11 cellular contexts compared by ENCODE assay signal in genomic region chr18:8800041-8800441, GRCh38.
DNase-seq lines count a peak whose midpoint lies in the region; ATAC-seq, FAIRE-seq and TF ChIP-seq lines count a peak whose summit lies in the region.
"Had no signal": no experiment of that assay in that cellular context is flagged by ENCODE, and none has a peak within 500 bp of the region (broad histone marks: within the 10 kb centered on the region; RNA-seq: fewer than 3 reads in every experiment).

No MANE protein-coding gene starts in this region.

- H3K9me3 ChIP-seq in esophagus muscularis mucosa, result no peaks in the 10 kb centered on the region
- H3K9me3 ChIP-seq in spleen, result no peaks in the 10 kb centered on the region

- peaks cover 6 to 65% (median 54%) of the 10 kb centered on the region in 4 donors for H3K4me1 ChIP-seq in esophagus muscularis mucosa
- no peaks in the 10 kb centered on the region for H3K4me1 ChIP-seq in spleen

- intact Hi-C loops in esophagus muscularis mucosa (cut with DNase I), result loop anchor here (10.0 kb wide), 1 partner anchor 155 kb away; no protein-coding TSS in a partner anchor
- intact Hi-C loops in spleen (cut with DNase I; ENCODE audit: low total_unique reads), result no loop called here

- TF ChIP-seq EP300 in esophagus muscularis mucosa (IDR thresholded peaks at IDR 0.05), result no peak

- H3K4me3 ChIP-seq in esophagus muscularis mucosa, result peak overlapping the region; percentile 17 to 42 (median 28)
- no peak overlapping the region for H3K4me3 ChIP-seq in spleen
- H3K4me3 ChIP-seq: GM12878 had no signal

- TF ChIP-seq POLR2A in esophagus muscularis mucosa (IDR thresholded peaks at IDR 0.05; ENCODE audit: low read depth), result no peak
- no peak for TF ChIP-seq POLR2A in spleen (IDR thresholded peaks at IDR 0.05)
- TF ChIP-seq POLR2A in GM12891 (IDR thresholded peaks at IDR 0.05; ENCODE audit: low read depth, low read length), result no peak

- ATAC-seq in HG03108 (IDR thresholded peaks at IDR 0.05; ENCODE audit: unreplicated experiment), result no peak
- ATAC-seq: GM12878 had no signal

- H3K36me3 ChIP-seq in esophagus muscularis mucosa, result peaks cover 0 to 15% (median 0%) of the 10 kb centered on the region in 4 donors
- no peaks in the 10 kb centered on the region for H3K36me3 ChIP-seq in spleen

- FAIRE-seq in GM12891 (lab: Jason Lieb, UNC), result no peak
- FAIRE-seq: GM12878, TTC549 had no signal

- no peak for TF ChIP-seq CTCF in esophagus muscularis mucosa (IDR thresholded peaks at IDR 0.05)
- no peak for TF ChIP-seq CTCF in spleen (IDR thresholded peaks at IDR 0.05 in 8 of 11, conservative IDR thresholded peaks at IDR 0.05 in 3 of 11)

- H3K27ac ChIP-seq in esophagus muscularis mucosa (replicated peaks in 1 of 4) (peak overlapping the region; percentile 84 to 93 (median 89)), spleen (no peak overlapping the region)

- DNase-seq in AG08396 (ENCODE audit: low spot score), result peak; percentile 65
- peak; percentile 83 to 95 for DNase-seq in NCI-H446 (lab: John Stamatoyannopoulos, UW)
- DNase-seq in esophagus muscularis mucosa (ENCODE audit: extremely low spot score), result no peak
- peak; percentile 34 for DNase-seq in occipital lobe (lab: John Stamatoyannopoulos, UW)
- DNase-seq in spleen, result no peak
- DNase-seq in GM12891 (ENCODE audit: insufficient read length, low spot score), result no peak
- DNase-seq in stimulated activated CD4-positive, alpha-beta T cell treated with anti-CD3 and anti-CD28 coated beads, Interleukin-2, amount 100 ng/mL, for 24 hours, result no peak
- DNase-seq: effector memory CD4-positive, alpha-beta T cell had no signal

- 54% methylated on average over 16 of the region's 16 CpGs for WGBS in esophagus muscularis mucosa
- 84 to 93% (median 86%) methylated on average over 16 of the region's 16 CpGs for WGBS in spleen, 5 donors

- no peaks in the 10 kb centered on the region for H3K27me3 ChIP-seq in esophagus muscularis mucosa
- no peaks in the 10 kb centered on the region for H3K27me3 ChIP-seq in spleen (replicated peaks in 1 of 7)

TF ChIP-seq in GM12891, 5 proteins besides CTCF, POLR2A, EP300 and RAD21:
- no peak for TF ChIP-seq TAF1 (IDR thresholded peaks at IDR 0.05; ENCODE audit: low read depth, low read length)
- TF ChIP-seq PAX5 (IDR thresholded peaks at IDR 0.05; ENCODE audit: insufficient read depth, low read length, severe bottlenecking), result no peak
- no peak for TF ChIP-seq POU2F2 (IDR thresholded peaks at IDR 0.05; ENCODE audit: low read depth, low read length)
- TF ChIP-seq SPI1 (IDR thresholded peaks at IDR 0.05; ENCODE audit: low read depth, low read length), result no peak
- TF ChIP-seq POLR2AphosphoS5 (IDR thresholded peaks at IDR 0.05; ENCODE audit: low read depth, low read length), result no peak

Comparison
In these comparisons a context has a peak if more than half of its experiments do, and no peak if none do; other contexts are left out.
1. DNase-seq: peak in AG08396 (single experiment), NCI-H446 (2 of 2) and occipital lobe (single experiment); none in esophagus muscularis mucosa (single experiment), spleen (single experiment), GM12891 (single experiment) and stimulated activated CD4-positive, alpha-beta T cell treated with anti-CD3 and anti-CD28 coated beads, Interleukin-2, amount 100 ng/mL, for 24 hours (0 of 2).
2. H3K27ac ChIP-seq: peak in esophagus muscularis mucosa (4 of 4); none in spleen (0 of 8).
3. H3K4me3 ChIP-seq: peak in esophagus muscularis mucosa (4 of 4); none in spleen (0 of 8).